In genomic region chr5:108727639-108728565, GRCh38 we compare ENCODE assay signal across 8 cellular contexts. TPM values are rescaled to one million over a fixed set of nuclear protein-coding genes. Genes with fewer than 3 reads are reported as not detected.
DNase-seq lines count a peak whose midpoint lies in the region; ATAC-seq lines count a peak whose summit lies in the region.

No MANE protein-coding gene starts in this region.

- peak overlapping the region; percentile 65 for H3K4me3 Mint-ChIP-seq in activated CD4-positive, alpha-beta T cell treated with anti-CD3 and anti-CD28 coated beads, Interleukin-2, amount 10 ng/mL, durations not matched to agents 7 days and 5 days

- DNase-seq in C1 segment of cervical spinal cord (lab: John Stamatoyannopoulos, UW) (peak; percentile 3 to 82 (median 74)), GM19238 (ENCODE audit: insufficient read length, low spot score) (peak; percentile 47), NCI-H524 (lab: John Stamatoyannopoulos, UW) (peak; percentile 66 to 86), dermis blood vessel endothelial cell (peak; percentile 95), left lobe of liver (ENCODE audit: low spot score) (peak; percentile 93)
- DNase-seq in activated CD4-positive, alpha-beta T cell treated with anti-CD3 and anti-CD28 coated beads, Interleukin-2, amount 10 ng/mL, durations not matched to agents 7 days and 5 days, result peak; percentile 18
- peak; percentile 37 for DNase-seq in stimulated activated CD4-positive, alpha-beta T cell treated with anti-CD3 and anti-CD28 coated beads, Interleukin-4, amount 100 ng/mL, for 1 hour

- peaks cover 21% of the 10 kb centered on the region for H3K4me1 Mint-ChIP-seq in activated CD4-positive, alpha-beta T cell treated with anti-CD3 and anti-CD28 coated beads, Interleukin-2, amount 10 ng/mL, durations not matched to agents 7 days and 5 days

- no peaks in the 10 kb centered on the region for H3K9me3 Mint-ChIP-seq in activated CD4-positive, alpha-beta T cell treated with anti-CD3 and anti-CD28 coated beads, Interleukin-2, amount 10 ng/mL, durations not matched to agents 7 days and 5 days

- H3K27ac Mint-ChIP-seq in activated CD4-positive, alpha-beta T cell treated with anti-CD3 and anti-CD28 coated beads, Interleukin-2, amount 10 ng/mL, durations not matched to agents 7 days and 5 days, result no peak overlapping the region

- H3K36me3 Mint-ChIP-seq in activated CD4-positive, alpha-beta T cell treated with anti-CD3 and anti-CD28 coated beads, Interleukin-2, amount 10 ng/mL, durations not matched to agents 7 days and 5 days (ENCODE audit: low read depth), result no peaks in the 10 kb centered on the region

- POLR2A ChIA-PET in activated CD4-positive, alpha-beta T cell treated with anti-CD3 and anti-CD28 coated beads, Interleukin-2, amount 10 ng/mL, durations not matched to agents 7 days and 5 days (lab: Charles Lee), result no interaction called here

- ATAC-seq in HG03354 (IDR thresholded peaks at IDR 0.05; ENCODE audit: poor library complexity, severe bottlenecking, unreplicated experiment), result peak; percentile 78
- ATAC-seq in left lobe of liver, result peak; percentile 99

- peaks cover 69% of the 10 kb centered on the region for H3K27me3 Mint-ChIP-seq in activated CD4-positive, alpha-beta T cell treated with anti-CD3 and anti-CD28 coated beads, Interleukin-2, amount 10 ng/mL, durations not matched to agents 7 days and 5 days

- CTCF ChIA-PET in activated CD4-positive, alpha-beta T cell treated with anti-CD3 and anti-CD28 coated beads, Interleukin-2, amount 10 ng/mL, durations not matched to agents 7 days and 5 days (lab: Charles Lee), result interaction anchor here (0.7 to 1.3 kb wide), 2 partner anchors 9 to 496 kb away, joined by 3 to 5 read pairs; no protein-coding TSS in a partner anchor

RNA-seq across cellular contexts. Expression of gene FER, which starts 19.8 kb away (rescaled TPM):
- total RNA-seq in activated CD4-positive, alpha-beta T cell treated with anti-CD3 and anti-CD28 coated beads, Interleukin-2, amount 10 ng/mL, durations not matched to agents 7 days and 5 days, result 1 to 10 TPM; 4.0 to 5.2 TPM
- 29.1 and 32.5 TPM in 2 replicates for total RNA-seq in dermis blood vessel endothelial cell
- total RNA-seq in left lobe of liver, result 3.7 TPM

Comparison
In these comparisons a context has a peak if more than half of its experiments do, and no peak if none do; other contexts are left out.
1. Peak in every context shown above with its lines: DNase-seq and ATAC-seq.
2. DNase-seq: peak in every context shown above with its lines; median percentile 95 in dermis blood vessel endothelial cell; 93 in left lobe of liver; 76 in NCI-H524; 74 in C1 segment of cervical spinal cord; 47 in GM19238; 37 in stimulated activated CD4-positive, alpha-beta T cell treated with anti-CD3 and anti-CD28 coated beads, Interleukin-4, amount 100 ng/mL, for 1 hour; 18 in activated CD4-positive, alpha-beta T cell treated with anti-CD3 and anti-CD28 coated beads, Interleukin-2, amount 10 ng/mL, durations not matched to agents 7 days and 5 days.